8 cellular contexts compared by ENCODE assay signal in the genomic region with DNA sequence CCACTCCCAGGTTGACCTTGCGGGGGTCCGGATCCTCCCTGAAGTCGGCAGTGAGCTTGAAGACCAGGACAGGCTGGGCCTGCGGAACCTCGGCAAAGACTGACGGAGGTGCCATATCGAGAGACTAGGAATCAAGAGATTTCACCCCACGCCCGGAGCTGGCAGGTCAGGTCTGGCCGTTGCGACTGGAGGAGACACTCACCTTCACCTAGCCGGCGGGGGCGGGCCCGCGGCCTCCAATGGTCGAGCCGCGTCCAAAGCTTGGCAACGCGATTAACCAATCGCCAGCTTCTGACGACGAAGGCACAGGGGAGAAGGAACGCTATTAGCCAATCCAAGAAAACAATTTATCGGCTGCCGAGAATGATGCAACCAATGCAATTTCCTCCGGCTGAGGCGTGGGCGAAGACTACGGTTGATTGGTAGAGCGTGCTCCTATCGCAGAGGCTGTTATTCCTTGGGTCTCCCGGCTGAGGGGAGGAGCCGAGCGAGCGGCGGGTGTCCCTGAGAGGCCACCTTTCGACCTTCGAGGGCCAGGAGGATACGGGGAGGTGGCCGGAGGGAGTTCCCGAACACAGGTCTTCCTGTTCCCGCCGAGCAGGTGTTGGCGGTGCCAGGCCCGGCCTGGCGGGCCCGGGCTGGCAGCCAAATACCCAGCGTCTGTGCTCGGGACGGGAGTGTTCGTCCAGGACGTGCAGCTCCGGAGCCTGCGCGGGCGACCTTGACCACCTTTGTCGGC. TPM values are rescaled to one million over a fixed set of nuclear protein-coding genes. Genes with fewer than 3 reads are reported as not detected.
DNase-seq lines count a peak whose midpoint lies in the region; ATAC-seq and TF ChIP-seq lines count a peak whose summit lies in the region.

Gene GOT1, minus strand, starts transcription at position 174 of the 739 bp plus-strand sequence. Its CDS starts 59 bp downstream, at position 115.

- peak within 1 kb of the TSS; percentile 88 for H3K4me3 ChIP-seq in epithelial cell of proximal tubule (ENCODE audit: low read depth, low read length)

- H3K36me3 Mint-ChIP-seq in activated T-cell treated with anti-CD3 and anti-CD28 coated beads, Interleukin-2, amount 50 U/mL, for 24 hours (ENCODE audit: low read depth) = peaks cover 46% of the 10 kb centered on the region

- no peak for TF ChIP-seq CTCF in epithelial cell of proximal tubule (conservative IDR thresholded peaks at IDR 0.05; ENCODE audit: low read depth, low read length)

- DNase-seq in DMS153 treated with DMSO at 0.1 percent for 48 hours (lab: John Stamatoyannopoulos, UW; ENCODE audit: unreplicated experiment) (peak; percentile 97), KBM-7 (peak; percentile 99), epithelial cell of proximal tubule (ENCODE audit: low read depth) (peak; percentile 95), mucosa of gallbladder (ENCODE audit: low spot score) (peak; percentile 98)
- DNase-seq in activated T-cell treated with anti-CD3 and anti-CD28 coated beads, Interleukin-2, amount 50 U/mL, for 24 hours = peak; percentile 92
- DNase-seq in stimulated activated CD8-positive, alpha-beta memory T cell treated with anti-CD3 and anti-CD28 coated beads, Interleukin-4, amount 100 ng/mL, for 4 hours (ENCODE audit: low read depth in 2 of 2, low spot score in 1 of 2) = peak; percentile 87 to 90

- H3K27me3 Mint-ChIP-seq in activated T-cell treated with anti-CD3 and anti-CD28 coated beads, Interleukin-2, amount 50 U/mL, for 24 hours = no peaks in the 10 kb centered on the region

- in situ Hi-C loops in KBM-7 (cut with MboI; ENCODE audit: low pct_unique_long_range_greater_than_20kb, low sequenced_read_pairs) = loop anchor here (25.0 kb wide), 1 partner anchor 282 kb away; no protein-coding TSS in a partner anchor

- H3K4me1 Mint-ChIP-seq in activated T-cell treated with anti-CD3 and anti-CD28 coated beads, Interleukin-2, amount 50 U/mL, for 24 hours (ENCODE audit: low read depth) = peaks cover 53% of the 10 kb centered on the region

- H3K4me3 Mint-ChIP-seq in activated T-cell treated with anti-CD3 and anti-CD28 coated beads, Interleukin-2, amount 50 U/mL, for 24 hours = peak within 1 kb of the TSS; percentile 94

- H3K27ac Mint-ChIP-seq in activated T-cell treated with anti-CD3 and anti-CD28 coated beads, Interleukin-2, amount 50 U/mL, for 24 hours = peak within 1 kb of the TSS; percentile 96

- ATAC-seq in GM21717 (IDR thresholded peaks at IDR 0.05; ENCODE audit: unreplicated experiment) = peak; percentile 94

- no peaks in the 10 kb centered on the region for H3K9me3 Mint-ChIP-seq in activated T-cell treated with anti-CD3 and anti-CD28 coated beads, Interleukin-2, amount 50 U/mL, for 24 hours

TF ChIP-seq in PFSK-1, 5 proteins besides CTCF, POLR2A, EP300 and RAD21:
- TF ChIP-seq TAF1 (IDR thresholded peaks at IDR 0.05; ENCODE audit: borderline replicate concordance, insufficient read depth, low read length) (peak; percentile 70; the same call in 1 of the 2 replicates), FOXP2 (optimal IDR thresholded peaks at IDR 0.05; ENCODE audit: borderline replicate concordance, extremely low read depth, extremely low read length, insufficient read depth) (no peak), SIN3A (IDR thresholded peaks at IDR 0.05; ENCODE audit: borderline replicate concordance, insufficient read depth, low read length) (peak; percentile 77; the same call in 1 of the 2 replicates), POLR2AphosphoS5 (IDR thresholded peaks at IDR 0.05; ENCODE audit: low read depth, low read length) (peak; percentile 82)
- TF ChIP-seq, protein P1, sequence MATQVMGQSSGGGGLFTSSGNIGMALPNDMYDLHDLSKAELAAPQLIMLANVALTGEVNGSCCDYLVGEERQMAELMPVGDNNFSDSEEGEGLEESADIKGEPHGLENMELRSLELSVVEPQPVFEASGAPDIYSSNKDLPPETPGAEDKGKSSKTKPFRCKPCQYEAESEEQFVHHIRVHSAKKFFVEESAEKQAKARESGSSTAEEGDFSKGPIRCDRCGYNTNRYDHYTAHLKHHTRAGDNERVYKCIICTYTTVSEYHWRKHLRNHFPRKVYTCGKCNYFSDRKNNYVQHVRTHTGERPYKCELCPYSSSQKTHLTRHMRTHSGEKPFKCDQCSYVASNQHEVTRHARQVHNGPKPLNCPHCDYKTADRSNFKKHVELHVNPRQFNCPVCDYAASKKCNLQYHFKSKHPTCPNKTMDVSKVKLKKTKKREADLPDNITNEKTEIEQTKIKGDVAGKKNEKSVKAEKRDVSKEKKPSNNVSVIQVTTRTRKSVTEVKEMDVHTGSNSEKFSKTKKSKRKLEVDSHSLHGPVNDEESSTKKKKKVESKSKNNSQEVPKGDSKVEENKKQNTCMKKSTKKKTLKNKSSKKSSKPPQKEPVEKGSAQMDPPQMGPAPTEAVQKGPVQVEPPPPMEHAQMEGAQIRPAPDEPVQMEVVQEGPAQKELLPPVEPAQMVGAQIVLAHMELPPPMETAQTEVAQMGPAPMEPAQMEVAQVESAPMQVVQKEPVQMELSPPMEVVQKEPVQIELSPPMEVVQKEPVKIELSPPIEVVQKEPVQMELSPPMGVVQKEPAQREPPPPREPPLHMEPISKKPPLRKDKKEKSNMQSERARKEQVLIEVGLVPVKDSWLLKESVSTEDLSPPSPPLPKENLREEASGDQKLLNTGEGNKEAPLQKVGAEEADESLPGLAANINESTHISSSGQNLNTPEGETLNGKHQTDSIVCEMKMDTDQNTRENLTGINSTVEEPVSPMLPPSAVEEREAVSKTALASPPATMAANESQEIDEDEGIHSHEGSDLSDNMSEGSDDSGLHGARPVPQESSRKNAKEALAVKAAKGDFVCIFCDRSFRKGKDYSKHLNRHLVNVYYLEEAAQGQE (IDR thresholded peaks at IDR 0.05; ENCODE audit: insufficient read depth in 1 of 2, low read depth in 2 of 2, low read length in 2 of 2) = no peak

RNA-seq across cellular contexts. Expression of gene GOT1, which starts in this region (rescaled TPM):
- 156 TPM for polyA plus RNA-seq in PFSK-1 (2012; ENCODE audit: insufficient read length, low read depth)
- total RNA-seq in epithelial cell of proximal tubule (51.0 and 81.0 TPM in 2 replicates), mucosa of gallbladder (140 TPM)

Comparison
In these comparisons a context has a peak if more than half of its experiments do, and no peak if none do; other contexts are left out.
1. Peak in every context shown above with its lines: DNase-seq, ATAC-seq and H3K4me3 ChIP-seq.